14 cellular contexts compared by ENCODE assay signal in genomic region chr4:1842993-1843448, GRCh38. TPM values are rescaled to one million over a fixed set of nuclear protein-coding genes. Genes with fewer than 3 reads are reported as not detected.
DNase-seq lines count a peak whose midpoint lies in the region; ATAC-seq and TF ChIP-seq lines count a peak whose summit lies in the region.
"Had no signal": no experiment of that assay in that cellular context is flagged by ENCODE, and none has a peak within 500 bp of the region (broad histone marks: within the 10 kb centered on the region; RNA-seq: fewer than 3 reads in every experiment).

No MANE protein-coding gene starts in this region.

- TF ChIP-seq POLR2A in gastroesophageal sphincter (IDR thresholded peaks at IDR 0.05): no peak

- no peak for TF ChIP-seq CTCF in HFF-Myc (IDR thresholded peaks at IDR 0.05; ENCODE audit: low read depth, low read length, missing control alignments)
- TF ChIP-seq CTCF in heart right ventricle (IDR thresholded peaks at IDR 0.05): no peak
- no peak for TF ChIP-seq CTCF in gastroesophageal sphincter (IDR thresholded peaks at IDR 0.05)

- H3K27ac ChIP-seq in angular gyrus (ENCODE audit: low read depth, low read length): peak overlapping the region; percentile 70
- H3K27ac ChIP-seq in heart right ventricle: peak overlapping the region in 7 of 10 donors; percentile 40 to 68 (median 52)
- no peak overlapping the region for H3K27ac ChIP-seq in gastroesophageal sphincter
- H3K27ac ChIP-seq: SJCRH30, skin epidermis had no signal

- DNase-seq in HFF-Myc (ENCODE audit: extremely low read depth, low read depth) (peak; percentile 87), heart right ventricle (peak in 1 of 2 donors; percentile 44), stromal cell of bone marrow (ENCODE audit: low read depth) (peak; percentile 73), NCI-H2227 (lab: John Stamatoyannopoulos, UW; ENCODE audit: unreplicated experiment) (no peak)
- no peak for DNase-seq in activated naive CD8-positive, alpha-beta T cell treated with anti-CD3 and anti-CD28 coated beads, Interleukin-2, amount 50 U/mL, for 24 hours
- DNase-seq: activated CD4-positive, CD25-positive, alpha-beta regulatory T cell treated with anti-CD3 and anti-CD28 coated beads, Interleukin-2, amount 50 U/mL, for 72 hours; cortex of kidney; DMS 273 treated with DMSO at 0.1 percent for 48 hours; NCI-H1105; NCI-H510A treated with DMSO at 0.1 percent for 48 hours; SJCRH30 had no signal

- no peaks in the 10 kb centered on the region for H3K27me3 ChIP-seq in heart right ventricle
- H3K27me3 ChIP-seq in gastroesophageal sphincter: no peaks in the 10 kb centered on the region
- H3K27me3 ChIP-seq: SJCRH30 had no signal

- H3K36me3 ChIP-seq in heart right ventricle (peaks cover 0 to 95% (median 24%) of the 10 kb centered on the region in 9 donors), gastroesophageal sphincter (peaks cover 0 to 98% of the 10 kb centered on the region in 2 donors)

- no peaks in the 10 kb centered on the region for H3K4me1 Mint-ChIP-seq in activated naive CD8-positive, alpha-beta T cell treated with anti-CD3 and anti-CD28 coated beads, Interleukin-2, amount 50 U/mL, for 24 hours

- H3K27me3 Mint-ChIP-seq in activated naive CD8-positive, alpha-beta T cell treated with anti-CD3 and anti-CD28 coated beads, Interleukin-2, amount 50 U/mL, for 24 hours: no peaks in the 10 kb centered on the region

- H3K9me3 ChIP-seq in heart right ventricle (no peaks in the 10 kb centered on the region), gastroesophageal sphincter (no peaks in the 10 kb centered on the region)
- H3K9me3 ChIP-seq: SJCRH30 had no signal

- no peak overlapping the region for H3K27ac Mint-ChIP-seq in activated naive CD8-positive, alpha-beta T cell treated with anti-CD3 and anti-CD28 coated beads, Interleukin-2, amount 50 U/mL, for 24 hours

- no peaks in the 10 kb centered on the region for H3K9me3 Mint-ChIP-seq in activated naive CD8-positive, alpha-beta T cell treated with anti-CD3 and anti-CD28 coated beads, Interleukin-2, amount 50 U/mL, for 24 hours

- no peak overlapping the region for H3K4me3 Mint-ChIP-seq in activated naive CD8-positive, alpha-beta T cell treated with anti-CD3 and anti-CD28 coated beads, Interleukin-2, amount 50 U/mL, for 24 hours

- TF ChIP-seq EP300 in gastroesophageal sphincter (IDR thresholded peaks at IDR 0.05): no peak

- H3K36me3 Mint-ChIP-seq in activated naive CD8-positive, alpha-beta T cell treated with anti-CD3 and anti-CD28 coated beads, Interleukin-2, amount 50 U/mL, for 24 hours (ENCODE audit: low read depth): peaks cover 40% of the 10 kb centered on the region

- no peak overlapping the region for H3K4me3 ChIP-seq in HFF-Myc (replicated peaks; ENCODE audit: low read depth, low read length)
- no peak overlapping the region for H3K4me3 ChIP-seq in heart right ventricle
- H3K4me3 ChIP-seq in gastroesophageal sphincter: no peak overlapping the region
- H3K4me3 ChIP-seq: SJCRH30, skin epidermis had no signal

- WGBS in heart right ventricle, 2 donors: 53 to 60% methylated on average over 17 of the region's 17 CpGs
- WGBS in gastroesophageal sphincter (ENCODE audit: low coverage in 1 of 2), 2 donors: 47 to 67% methylated on average over 8 to 10 of the region's 17 CpGs

- H3K4me1 ChIP-seq in heart right ventricle (peaks cover 0 to 27% (median 18%) of the 10 kb centered on the region in 9 donors), gastroesophageal sphincter (peaks cover 0 to 27% (median 0%) of the 10 kb centered on the region in 3 donors)
- H3K4me1 ChIP-seq: SJCRH30 had no signal

- intact Hi-C loops in heart right ventricle (cut with DNase I): loop anchor here in 1 of 10 donors (2.0 kb wide), 1 partner anchor 54 kb away; no protein-coding TSS in a partner anchor

- ATAC-seq in heart right ventricle (peak in 7 of 8 donors; percentile 47 to 83 (median 61)), gastroesophageal sphincter (no peak)
- ATAC-seq in activated naive CD8-positive, alpha-beta T cell treated with anti-CD3 and anti-CD28 coated beads, Interleukin-2, amount 50 U/mL, for 24 hours: no peak

RNA-seq across cellular contexts. Expression of gene LETM1, which starts 12.9 kb away (rescaled TPM):
- total RNA-seq in heart right ventricle (10 to 100 TPM; 35.3 to 53.1 (median 42.6) TPM), gastroesophageal sphincter (10 to 100 TPM; 24.0 to 29.2 (median 26.9) TPM)
- polyA plus RNA-seq in heart right ventricle: 10 to 100 TPM; 23.4 to 23.8 TPM

RNA-seq across cellular contexts. Expression of gene NSD2, which starts 28.2 kb away (rescaled TPM):
- total RNA-seq in heart right ventricle (10 to 100 TPM; 32.3 to 64.4 (median 46.0) TPM), gastroesophageal sphincter (10 to 100 TPM; 37.8 to 47.3 (median 39.4) TPM)
- 1 to 10 TPM; 7.7 to 9.9 TPM for polyA plus RNA-seq in heart right ventricle

RNA-seq across cellular contexts. Expression of gene FGFR3, which starts 49.9 kb away (rescaled TPM):
- total RNA-seq in heart right ventricle: 1 to 10 TPM; 1.2 to 5.3 (median 2.4) TPM
- 1 to 10 TPM; 1.3 to 6.6 TPM for polyA plus RNA-seq in heart right ventricle
- 10 to 100 TPM in 1 of 4 donors, 1 to 10 TPM in 3; 1.4 to 17.7 (median 1.8) TPM for total RNA-seq in gastroesophageal sphincter

Comparison
In these comparisons a context has a peak if more than half of its experiments do, and no peak if none do; other contexts are left out.
1. DNase-seq: peak in HFF-Myc (single experiment) and stromal cell of bone marrow (single experiment); none in activated naive CD8-positive, alpha-beta T cell treated with anti-CD3 and anti-CD28 coated beads, Interleukin-2, amount 50 U/mL, for 24 hours (single experiment) and NCI-H2227 (single experiment).
2. H3K27ac ChIP-seq: peak in angular gyrus (single experiment) and heart right ventricle (7 of 10); none in gastroesophageal sphincter (0 of 4).
3. ATAC-seq: peak in heart right ventricle (7 of 8); none in activated naive CD8-positive, alpha-beta T cell treated with anti-CD3 and anti-CD28 coated beads, Interleukin-2, amount 50 U/mL, for 24 hours (single experiment) and gastroesophageal sphincter (single experiment).